In genomic region chr6:39934060-39934757, GRCh38 we compare ENCODE assay signal across 1 cellular context.
A peak's percentile ranks its signal among the peaks of the same experiment; 100 is the strongest.
TF ChIP-seq lines count a peak whose summit lies in the region.

TSS of gene MOCS1 (minus strand) at chr6:39934462. CDS start at chr6:39934417, 45 bp downstream.

TF ChIP-seq in HepG2, 621 proteins besides CTCF, POLR2A, EP300 and RAD21 (continued from another document and continues in another):
- TF ChIP-seq IRF9 (CRISPR knock-in tag; IDR thresholded peaks at IDR 0.05; ENCODE audit: borderline replicate concordance) (0 out of 2 replicates have a peak, but pooled peaks have one; percentile 40), ARNTL (CRISPR knock-in tag; IDR thresholded peaks at IDR 0.05) (peak; percentile 43; the same call in 1 of the 2 replicates), KAT8 (CRISPR knock-in tag; IDR thresholded peaks at IDR 0.05) (peak; percentile 68), ZNF331 (CRISPR knock-in tag; IDR thresholded peaks at IDR 0.05) (peak; percentile 55; the same call in 1 of the 2 replicates), ZNF281 (CRISPR knock-in tag; IDR thresholded peaks at IDR 0.05; ENCODE audit: borderline replicate concordance) (peak; percentile 29; the same call in 1 of the 2 replicates), ZBTB3 (CRISPR knock-in tag; IDR thresholded peaks at IDR 0.05; ENCODE audit: borderline replicate concordance, low read depth) (no peak), ZNF598 (CRISPR knock-in tag; IDR thresholded peaks at IDR 0.05; ENCODE audit: borderline replicate concordance) (peak; percentile 62; the same call in 1 of the 2 replicates), MAF1 (CRISPR knock-in tag; IDR thresholded peaks at IDR 0.05; ENCODE audit: borderline replicate concordance) (0 out of 2 replicates have a peak, but pooled peaks have one; percentile 69), ISX (CRISPR knock-in tag; conservative IDR thresholded peaks at IDR 0.05) (no peak), ETV5 (CRISPR knock-in tag; IDR thresholded peaks at IDR 0.05; ENCODE audit: borderline replicate concordance) (peak; percentile 51; the same call in 1 of the 2 replicates), PRPF4 (IDR thresholded peaks at IDR 0.05; ENCODE audit: low read depth, low read length, poor library complexity, severe bottlenecking) (no peak), ZNF337 (CRISPR knock-in tag; IDR thresholded peaks at IDR 0.05; ENCODE audit: borderline replicate concordance, low read depth) (no peak), ZNF350 (CRISPR knock-in tag; IDR thresholded peaks at IDR 0.05; ENCODE audit: borderline replicate concordance, low read depth) (0 out of 2 replicates have a peak, but pooled peaks have one; percentile 74), ZSCAN31 (CRISPR knock-in tag; IDR thresholded peaks at IDR 0.05; ENCODE audit: low read depth) (peak; percentile 70), ZBTB26 (CRISPR knock-in tag; IDR thresholded peaks at IDR 0.05; ENCODE audit: borderline replicate concordance) (peak; percentile 36; the same call in 1 of the 2 replicates), ZBTB10 (CRISPR knock-in tag; IDR thresholded peaks at IDR 0.05; ENCODE audit: borderline replicate concordance) (peak; percentile 44; the same call in 1 of the 2 replicates), ZNF788 (CRISPR knock-in tag; IDR thresholded peaks at IDR 0.05; ENCODE audit: borderline replicate concordance) (peak; percentile 60), ZNF891 (CRISPR knock-in tag; IDR thresholded peaks at IDR 0.05) (peak; percentile 67), ZNF546 (CRISPR knock-in tag; conservative IDR thresholded peaks at IDR 0.05) (peak; percentile 71; the same call in 1 of the 2 replicates), ZNF501 (CRISPR knock-in tag; IDR thresholded peaks at IDR 0.05) (peak; percentile 66; the same call in 1 of the 2 replicates), ZNF713 (CRISPR knock-in tag; IDR thresholded peaks at IDR 0.05) (0 out of 2 replicates have a peak, but pooled peaks have one; percentile 62), FOXA1 (IDR thresholded peaks at IDR 0.05) (no peak), FOXA1 (CRISPR knock-in tag; IDR thresholded peaks at IDR 0.05) (0 out of 2 replicates have a peak, but pooled peaks have one; percentile 2), ASH2L (IDR thresholded peaks at IDR 0.05; ENCODE audit: insufficient read length, low read depth, low read length) (peak; percentile 70), UBTF (CRISPR knock-in tag; IDR thresholded peaks at IDR 0.05) (peak; percentile 92), ZSCAN21 (CRISPR knock-in tag; IDR thresholded peaks at IDR 0.05; ENCODE audit: borderline replicate concordance) (peak; percentile 89; the same call in 1 of the 2 replicates), NFYC (CRISPR knock-in tag; IDR thresholded peaks at IDR 0.05) (peak; percentile 92), ATF2 (CRISPR knock-in tag; IDR thresholded peaks at IDR 0.05) (peak; percentile 37; the same call in 1 of the 2 replicates), FOXA3 (CRISPR knock-in tag; IDR thresholded peaks at IDR 0.05) (0 out of 2 replicates have a peak, but pooled peaks have one; percentile 25), SP1 (IDR thresholded peaks at IDR 0.05) (no peak), SP1 (CRISPR knock-in tag; IDR thresholded peaks at IDR 0.05) (peak; percentile 65), ARNT2 (CRISPR knock-in tag; IDR thresholded peaks at IDR 0.05; ENCODE audit: low read depth) (peak; percentile 76; the same call in 1 of the 2 replicates), RELA (CRISPR knock-in tag; IDR thresholded peaks at IDR 0.05) (0 out of 2 replicates have a peak, but pooled peaks have one; percentile 71), THAP9 (CRISPR knock-in tag; IDR thresholded peaks at IDR 0.05; ENCODE audit: borderline replicate concordance) (peak; percentile 69; the same call in 1 of the 2 replicates), ESRRA (CRISPR knock-in tag; IDR thresholded peaks at IDR 0.05; ENCODE audit: low read depth) (peak; percentile 25; the same call in 1 of the 2 replicates), BCL3 (CRISPR knock-in tag; IDR thresholded peaks at IDR 0.05) (peak; percentile 78; the same call in 1 of the 2 replicates), YEATS4 (CRISPR knock-in tag; IDR thresholded peaks at IDR 0.05; ENCODE audit: borderline replicate concordance) (peak; percentile 45), ZNF563 (CRISPR knock-in tag; IDR thresholded peaks at IDR 0.05) (0 out of 2 replicates have a peak, but pooled peaks have one; percentile 45), U2AF1 (optimal IDR thresholded peaks at IDR 0.05; ENCODE audit: low read depth, low read length) (no peak), MAZ (IDR thresholded peaks at IDR 0.05; ENCODE audit: borderline replicate concordance, low read depth, low read length) (peak; percentile 94), MAZ (CRISPR knock-in tag; IDR thresholded peaks at IDR 0.05; ENCODE audit: low read depth) (peak; percentile 67; the same call in 1 of the 2 replicates), USF2 (IDR thresholded peaks at IDR 0.05; ENCODE audit: low read depth, low read length) (no peak), USF2 (CRISPR knock-in tag; IDR thresholded peaks at IDR 0.05; ENCODE audit: borderline replicate concordance) (peak; percentile 10; the same call in 1 of the 2 replicates), AGO1 (IDR thresholded peaks at IDR 0.05; ENCODE audit: low read depth, low read length, poor library complexity, severe bottlenecking) (peak; percentile 53)
